11 cellular contexts compared by ENCODE assay signal in the genomic region with DNA sequence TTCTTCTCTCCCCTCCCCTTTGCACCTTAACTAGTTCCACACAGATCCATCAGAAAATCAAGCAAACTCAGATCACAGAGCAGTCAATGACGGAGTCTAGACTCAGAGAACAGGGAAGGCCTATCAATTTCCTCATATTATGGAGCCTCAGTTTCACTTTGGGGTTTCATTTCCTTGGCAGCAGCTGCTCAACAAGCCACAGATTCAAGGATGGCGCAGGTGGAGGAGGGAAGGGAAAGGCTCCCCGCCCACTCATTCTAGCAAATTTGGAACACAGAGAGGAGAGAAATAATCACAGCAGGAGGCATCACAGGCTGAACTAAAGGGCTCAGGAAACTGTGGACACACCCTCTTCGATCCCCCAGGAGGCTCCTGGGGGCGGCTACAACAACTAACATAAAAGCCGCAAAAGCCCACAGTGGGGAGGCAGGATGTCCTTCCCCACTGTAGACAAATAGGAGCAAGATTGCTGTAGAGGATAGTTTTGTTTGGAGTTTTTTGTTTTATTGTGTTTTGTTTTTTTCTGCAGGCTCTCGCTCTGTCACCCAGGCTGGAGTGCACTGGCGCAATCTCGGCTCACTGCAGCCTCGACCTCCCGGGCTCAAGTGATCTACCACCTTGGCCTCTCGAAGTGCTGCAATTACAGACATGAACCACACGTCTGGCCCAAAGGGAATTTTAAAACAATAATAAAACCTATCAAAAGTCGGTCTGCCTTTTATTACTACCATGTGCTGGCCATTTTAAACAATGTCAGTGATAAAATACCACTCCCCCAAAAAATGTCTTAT. TPM values are rescaled to one million over a fixed set of nuclear protein-coding genes. Genes with fewer than 3 reads are reported as not detected.
DNase-seq lines count a peak whose midpoint lies in the region; ATAC-seq, FAIRE-seq and TF ChIP-seq lines count a peak whose summit lies in the region.
"Had no signal": no experiment of that assay in that cellular context is flagged by ENCODE, and none has a peak within 500 bp of the region (broad histone marks: within the 10 kb centered on the region; RNA-seq: fewer than 3 reads in every experiment).

No MANE protein-coding gene starts in this region.

- H3K27ac ChIP-seq in VCaP (peak overlapping the region; percentile 89), iPS-20b (ENCODE audit: low read length) (no peak overlapping the region), foreskin keratinocyte (no peak overlapping the region)

- peak overlapping the region; percentile 46 for H3K4me3 ChIP-seq in iPS-20b (ENCODE audit: low read length)

- TF ChIP-seq CTCF in VCaP (conservative IDR thresholded peaks at IDR 0.05) (peak; percentile 61), foreskin keratinocyte (conservative IDR thresholded peaks at IDR 0.05) (no peak)

- H3K27me3 ChIP-seq in iPS-20b (ENCODE audit: insufficient read depth, low read length) (peaks cover 24% of the 10 kb centered on the region; the same call in 1 of the 2 replicates), foreskin keratinocyte (peaks cover 22% of the 10 kb centered on the region)

- H3K4me1 ChIP-seq in iPS-20b (ENCODE audit: insufficient read depth, low read length) (peaks cover 30% of the 10 kb centered on the region), foreskin keratinocyte (peaks cover 5% of the 10 kb centered on the region)

- no peak overlapping the region; the same call in 1 of the 2 replicates for H3K9ac ChIP-seq in iPS-20b (ENCODE audit: low read depth, low read length)

- no peaks in the 10 kb centered on the region for H3K36me3 ChIP-seq in iPS-20b (ENCODE audit: insufficient read depth, low read depth, low read length)

- DNase-seq in DMS79 treated with DMSO at 0.1 percent for 48 hours (lab: John Stamatoyannopoulos, UW) (peak; percentile 25), DMS79 (lab: John Stamatoyannopoulos, UW) (no peak), superior temporal gyrus (ENCODE audit: extremely low spot score) (peak; percentile 76), frontal cortex (ENCODE audit: low spot score in 2 of 2) (no peak), foreskin keratinocyte (no peak)
- DNase-seq in stimulated activated CD8-positive, alpha-beta memory T cell treated with anti-CD3 and anti-CD28 coated beads, Interleukin-4, amount 100 ng/mL, for 48 hours: no peak
- DNase-seq: 8988T, aorta, naive B cell had no signal

- FAIRE-seq in frontal cortex (lab: Jason Lieb, UNC): no peak

- no peak for ATAC-seq in foreskin keratinocyte

- no peaks in the 10 kb centered on the region for H3K9me3 ChIP-seq in iPS-20b (ENCODE audit: insufficient read depth, low read depth, low read length)

RNA-seq across cellular contexts. Expression of gene PLAAT3, which starts 3.4 kb away (rescaled TPM):
- total RNA-seq in frontal cortex (2.4 TPM), foreskin keratinocyte (0.14 and 0.58 TPM in 2 replicates)
- polyA plus RNA-seq in foreskin keratinocyte: 0.26 and 0.74 TPM in 2 replicates

RNA-seq across cellular contexts. Expression of gene PLAAT2, which starts 47.6 kb away (rescaled TPM):
- total RNA-seq in frontal cortex (not detected), foreskin keratinocyte (0.20 TPM in 1 of 2 replicates, not detected in the other)
- 0.22 TPM in 1 of 2 replicates, not detected in the other for polyA plus RNA-seq in foreskin keratinocyte
- total RNA-seq: aorta had no signal

Comparison
In these comparisons a context has a peak if more than half of its experiments do, and no peak if none do; other contexts are left out.
1. DNase-seq: peak in DMS79 treated with DMSO at 0.1 percent for 48 hours (single experiment) and superior temporal gyrus (single experiment); none in DMS79 (single experiment), frontal cortex (0 of 2), stimulated activated CD8-positive, alpha-beta memory T cell treated with anti-CD3 and anti-CD28 coated beads, Interleukin-4, amount 100 ng/mL, for 48 hours (single experiment) and foreskin keratinocyte (0 of 2).